Comparison of ENCODE assay signal across 8 cellular contexts in the genomic region with DNA sequence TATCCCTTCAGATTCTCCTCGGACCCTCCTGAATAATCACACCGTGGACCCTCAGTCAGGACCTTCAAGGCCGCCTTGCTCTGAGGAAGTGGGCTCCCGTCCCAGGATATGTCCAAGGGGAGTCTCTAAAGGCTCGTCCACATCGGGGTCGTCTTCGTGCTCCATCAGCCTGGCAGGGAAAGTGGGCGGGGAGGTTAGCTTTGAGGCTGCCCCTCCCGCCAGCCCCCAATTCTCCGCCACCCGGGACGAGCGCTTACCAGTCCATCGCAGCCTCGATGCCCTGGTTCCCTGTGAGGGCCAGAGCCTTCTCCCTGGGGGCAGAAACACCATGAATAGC. TPM values are rescaled to one million over a fixed set of nuclear protein-coding genes. Genes with fewer than 3 reads are reported as not detected.
DNase-seq lines count a peak whose midpoint lies in the region; ATAC-seq and TF ChIP-seq lines count a peak whose summit lies in the region.

No MANE protein-coding gene starts in this region.

- ATAC-seq in HG03342 (IDR thresholded peaks at IDR 0.05; ENCODE audit: unreplicated experiment) = peak; percentile 17
- ATAC-seq in mucosa of descending colon = peak; percentile 26
- ATAC-seq in HG02759 (IDR thresholded peaks at IDR 0.05; ENCODE audit: unreplicated experiment) = no peak

- peak overlapping the region; percentile 84 for H3K27ac ChIP-seq in A673 (ENCODE audit: low read depth, low read length, poor library complexity, severe bottlenecking)
- H3K27ac ChIP-seq in breast epithelium = peak overlapping the region; percentile 92 to 93

- H3K9me3 ChIP-seq in A673 (ENCODE audit: low read depth, low read length, poor library complexity, severe bottlenecking) (no peaks in the 10 kb centered on the region), breast epithelium (no peaks in the 10 kb centered on the region), mucosa of descending colon (no peaks in the 10 kb centered on the region)

- H3K36me3 ChIP-seq in A673 (ENCODE audit: insufficient read depth, low read length, poor library complexity, severe bottlenecking) (peaks cover 32% of the 10 kb centered on the region), breast epithelium (no peaks in the 10 kb centered on the region), mucosa of descending colon (ENCODE audit: low read depth) (no peaks in the 10 kb centered on the region)

- no TSS peak for BruUV-seq in A673 (replicated peaks; lab: Mats Ljungman, UMichigan)

- H3K4me1 ChIP-seq in A673 (ENCODE audit: insufficient read depth, low read length, poor library complexity, severe bottlenecking) (peaks cover 25% of the 10 kb centered on the region), breast epithelium (peaks cover 3 to 8% of the 10 kb centered on the region in 2 donors), mucosa of descending colon (ENCODE audit: low read depth) (peaks cover 21% of the 10 kb centered on the region)

- H3K27me3 ChIP-seq in A673 (replicated peaks; ENCODE audit: insufficient read depth, low read depth, low read length, poor library complexity) (no peaks in the 10 kb centered on the region), breast epithelium (no peaks in the 10 kb centered on the region)

- intact Hi-C loops in A673 (cut with micrococcal nuclease; ENCODE audit: unreplicated experiment) (no loop called here), breast epithelium (cut with DNase I; ENCODE audit: low total_unique reads) (loop anchor here (5.0 kb wide), 1 partner anchor 861 kb away; a partner anchor contains a TSS), mucosa of descending colon (cut with DNase I, micrococcal nuclease) (no loop called here)

- H3K4me3 ChIP-seq in A673 (ENCODE audit: low read depth, low read length, poor library complexity, severe bottlenecking) = peak overlapping the region; percentile 85
- peak overlapping the region; percentile 85 to 98 (median 98) for H3K4me3 ChIP-seq in breast epithelium
- H3K4me3 ChIP-seq in mucosa of descending colon = peak overlapping the region; percentile 99

- TF ChIP-seq CTCF in A673 (conservative IDR thresholded peaks at IDR 0.05; ENCODE audit: low read depth, low read length) (no peak), breast epithelium (IDR thresholded peaks at IDR 0.05) (no peak), mucosa of descending colon (IDR thresholded peaks at IDR 0.05) (no peak)

- POLR2A ChIA-PET in A673 (lab: Charles Lee; ENCODE audit: low non-redundant PET) = no interaction called here

- CTCF ChIA-PET in A673 (lab: Charles Lee) = no interaction called here

- DNase-seq in A673 (ENCODE audit: low spot score) (no peak), breast epithelium (ENCODE audit: low spot score in 2 of 2) (no peak), mucosa of descending colon (no peak), middle frontal gyrus (ENCODE audit: extremely low spot score, low spot score) (no peak), GM19238 (ENCODE audit: insufficient read length, low spot score) (no peak), NCI-H187 (lab: John Stamatoyannopoulos, UW) (no peak)

- TF ChIP-seq POLR2A in breast epithelium (IDR thresholded peaks at IDR 0.05) = no peak

RNA-seq across cellular contexts. Expression of a gene that starts 0.5 kb away (rescaled TPM):
- total RNA-seq in A673 (2021) = 143 and 147 TPM in 2 replicates
- total RNA-seq in breast epithelium = 100 to 1,000 TPM; 204 to 248 (median 239) TPM
- 100 to 1,000 TPM in 1 of 3 donors, 10 to 100 TPM in 2; 79.2 to 138 (median 87.3) TPM for total RNA-seq in mucosa of descending colon

RNA-seq across cellular contexts. Expression of a gene that starts 6.3 kb away (rescaled TPM):
- total RNA-seq in A673 (2021) = 7.1 and 7.8 TPM in 2 replicates
- 1 to 10 TPM; 4.3 to 6.0 (median 5.6) TPM for total RNA-seq in breast epithelium
- 10 to 100 TPM in 2 of 3 donors, 1 to 10 TPM in 1; 7.4 to 10.6 (median 10.6) TPM for total RNA-seq in mucosa of descending colon

RNA-seq across cellular contexts. Expression of a gene that starts 6.9 kb away (rescaled TPM):
- total RNA-seq in A673 (2021) (28.0 and 29.0 TPM in 2 replicates), breast epithelium (1 to 10 TPM; 7.4 to 9.8 (median 8.3) TPM), mucosa of descending colon (10 to 100 TPM in 2 of 3 donors, 1 to 10 TPM in 1; 9.0 to 12.1 (median 10.8) TPM)

RNA-seq across cellular contexts. Expression of a gene that starts 10.9 kb away (rescaled TPM):
- 0.37 and 0.52 TPM in 2 replicates for total RNA-seq in A673 (2021)
- total RNA-seq in breast epithelium = 10 to 100 TPM in 2 of 3 donors, 1 to 10 TPM in 1; 9.8 to 15.1 (median 13.6) TPM
- 10 to 100 TPM in 1 of 3 donors, 1 to 10 TPM in 2; 1.2 to 11.5 (median 5.6) TPM for total RNA-seq in mucosa of descending colon

RNA-seq across cellular contexts. Expression of a gene that starts 13.3 kb away (rescaled TPM):
- total RNA-seq in A673 (2021) (59.7 and 68.8 TPM in 2 replicates), breast epithelium (10 to 100 TPM in 1 of 3 donors, 1 to 10 TPM in 2; 5.4 to 16.1 (median 5.8) TPM), mucosa of descending colon (10 to 100 TPM; 11.6 to 18.6 (median 13.3) TPM)
